In genomic region chr2:26238301-26238958, GRCh38 we compare ENCODE assay signal across 1 cellular context.
TF ChIP-seq lines count a peak whose summit lies in the region.

No MANE protein-coding gene starts in this region.

TF ChIP-seq in HepG2, 621 proteins besides CTCF, POLR2A, EP300 and RAD21 (continued from another document and continues in another):
- TF ChIP-seq ZNF609 (CRISPR knock-in tag; IDR thresholded peaks at IDR 0.05; ENCODE audit: borderline replicate concordance) (no peak), PITX1 (CRISPR knock-in tag; IDR thresholded peaks at IDR 0.05) (no peak), HNF4A (CRISPR knock-in tag; IDR thresholded peaks at IDR 0.05) (peak; percentile 45; the same call in 1 of the 2 replicates), ZBTB14 (CRISPR knock-in tag; IDR thresholded peaks at IDR 0.05) (no peak), REL (CRISPR knock-in tag; conservative IDR thresholded peaks at IDR 0.05) (no peak), HDAC1 (CRISPR knock-in tag; IDR thresholded peaks at IDR 0.05) (peak; percentile 65), SATB2 (CRISPR knock-in tag; IDR thresholded peaks at IDR 0.05) (no peak), CBFB (CRISPR knock-in tag; IDR thresholded peaks at IDR 0.05) (no peak), ZNF432 (CRISPR knock-in tag; IDR thresholded peaks at IDR 0.05; ENCODE audit: borderline replicate concordance) (no peak), DNMT1 (CRISPR knock-in tag; IDR thresholded peaks at IDR 0.05) (no peak), RBFOX2 (IDR thresholded peaks at IDR 0.05; ENCODE audit: low read depth, low read length) (no peak), GLI4 (CRISPR knock-in tag; IDR thresholded peaks at IDR 0.05; ENCODE audit: borderline replicate concordance) (no peak), ZBTB10 (CRISPR knock-in tag; IDR thresholded peaks at IDR 0.05; ENCODE audit: borderline replicate concordance) (no peak), HNRNPH1 (optimal IDR thresholded peaks at IDR 0.05; ENCODE audit: low read depth, low read length) (no peak), ZNF781 (CRISPR knock-in tag; IDR thresholded peaks at IDR 0.05; ENCODE audit: borderline replicate concordance, not compliant biosample characterization) (no peak), SMYD3 (CRISPR knock-in tag; IDR thresholded peaks at IDR 0.05) (no peak), NFIC (IDR thresholded peaks at IDR 0.05; ENCODE audit: low read length) (no peak), NFE2L2 (IDR thresholded peaks at IDR 0.05; ENCODE audit: low read length) (no peak), MAFF (IDR thresholded peaks at IDR 0.05; ENCODE audit: low read depth, low read length) (no peak), TBL1XR1 (IDR thresholded peaks at IDR 0.05; ENCODE audit: borderline replicate concordance, low read length, partially characterized antibody) (no peak), ZNF761 (CRISPR knock-in tag; conservative IDR thresholded peaks at IDR 0.05) (no peak), NFKBIZ (CRISPR knock-in tag; IDR thresholded peaks at IDR 0.05) (no peak), ZNF205 (CRISPR knock-in tag; IDR thresholded peaks at IDR 0.05) (no peak), RERE (CRISPR knock-in tag; IDR thresholded peaks at IDR 0.05; ENCODE audit: low read depth) (no peak), ZNF614 (CRISPR knock-in tag; IDR thresholded peaks at IDR 0.05; ENCODE audit: borderline replicate concordance) (peak; percentile 69; the same call in 1 of the 2 replicates), NAIF1 (CRISPR knock-in tag; IDR thresholded peaks at IDR 0.05; ENCODE audit: borderline replicate concordance) (no peak), ZNF101 (CRISPR knock-in tag; IDR thresholded peaks at IDR 0.05; ENCODE audit: borderline replicate concordance, low read depth) (no peak), ZNF768 (CRISPR knock-in tag; IDR thresholded peaks at IDR 0.05) (no peak), ZNF83 (CRISPR knock-in tag; IDR thresholded peaks at IDR 0.05; ENCODE audit: borderline replicate concordance) (no peak), ERF (CRISPR knock-in tag; IDR thresholded peaks at IDR 0.05) (0 out of 2 replicates have a peak, but pooled peaks have one; percentile 48), CBX2 (IDR thresholded peaks at IDR 0.05; ENCODE audit: low read depth, low read length) (no peak), CBX2 (CRISPR knock-in tag; IDR thresholded peaks at IDR 0.05; ENCODE audit: low read depth) (no peak), ZBTB39 (CRISPR knock-in tag; IDR thresholded peaks at IDR 0.05) (no peak), NR2C2 (CRISPR knock-in tag; IDR thresholded peaks at IDR 0.05; ENCODE audit: borderline replicate concordance) (peak; percentile 22; the same call in 1 of the 2 replicates), ZSCAN20 (CRISPR knock-in tag; IDR thresholded peaks at IDR 0.05; ENCODE audit: borderline replicate concordance) (no peak), HOXA9 (CRISPR knock-in tag; IDR thresholded peaks at IDR 0.05; ENCODE audit: borderline replicate concordance) (no peak), ZBTB20 (CRISPR knock-in tag; IDR thresholded peaks at IDR 0.05; ENCODE audit: borderline replicate concordance, low read depth) (no peak), NFYC (CRISPR knock-in tag; IDR thresholded peaks at IDR 0.05) (no peak), ZNF547 (CRISPR knock-in tag; IDR thresholded peaks at IDR 0.05) (no peak), RORA (CRISPR knock-in tag; IDR thresholded peaks at IDR 0.05) (no peak), ZKSCAN8 (CRISPR knock-in tag; IDR thresholded peaks at IDR 0.05; ENCODE audit: borderline replicate concordance) (0 out of 2 replicates have a peak, but pooled peaks have one; percentile 67)
- TF ChIP-seq, protein P1, sequence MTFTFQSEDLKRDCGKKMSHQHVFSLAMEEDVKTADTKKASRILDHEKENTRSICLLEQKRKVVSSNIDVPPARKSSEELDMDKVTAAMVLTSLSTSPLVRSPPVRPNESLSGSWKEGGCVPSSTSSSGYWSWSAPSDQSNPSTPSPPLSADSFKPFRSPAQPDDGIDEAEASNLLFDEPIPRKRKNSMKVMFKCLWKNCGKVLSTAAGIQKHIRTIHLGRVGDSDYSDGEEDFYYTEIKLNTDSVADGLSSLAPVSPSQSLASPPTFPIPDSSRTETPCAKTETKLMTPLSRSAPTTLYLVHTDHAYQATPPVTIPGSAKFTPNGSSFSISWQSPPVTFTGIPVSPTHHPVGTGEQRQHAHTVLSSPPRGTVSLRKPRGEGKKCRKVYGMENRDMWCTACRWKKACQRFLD (CRISPR knock-in tag; IDR thresholded peaks at IDR 0.05; ENCODE audit: borderline replicate concordance): no peak
- TF ChIP-seq, protein P2, sequence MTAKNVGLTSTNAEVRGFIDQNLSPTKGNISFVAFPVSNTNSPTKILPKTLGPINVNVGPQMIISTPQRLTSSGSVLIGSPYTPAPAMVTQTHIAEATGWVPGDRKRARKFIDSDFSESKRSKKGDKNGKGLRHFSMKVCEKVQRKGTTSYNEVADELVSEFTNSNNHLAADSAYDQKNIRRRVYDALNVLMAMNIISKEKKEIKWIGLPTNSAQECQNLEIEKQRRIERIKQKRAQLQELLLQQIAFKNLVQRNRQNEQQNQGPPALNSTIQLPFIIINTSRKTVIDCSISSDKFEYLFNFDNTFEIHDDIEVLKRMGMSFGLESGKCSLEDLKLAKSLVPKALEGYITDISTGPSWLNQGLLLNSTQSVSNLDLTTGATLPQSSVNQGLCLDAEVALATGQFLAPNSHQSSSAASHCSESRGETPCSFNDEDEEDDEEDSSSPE (CRISPR knock-in tag; IDR thresholded peaks at IDR 0.05): no peak
- TF ChIP-seq, protein P3, sequence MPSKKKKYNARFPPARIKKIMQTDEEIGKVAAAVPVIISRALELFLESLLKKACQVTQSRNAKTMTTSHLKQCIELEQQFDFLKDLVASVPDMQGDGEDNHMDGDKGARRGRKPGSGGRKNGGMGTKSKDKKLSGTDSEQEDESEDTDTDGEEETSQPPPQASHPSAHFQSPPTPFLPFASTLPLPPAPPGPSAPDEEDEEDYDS (CRISPR knock-in tag; IDR thresholded peaks at IDR 0.05): 0 out of 2 replicates have a peak, but pooled peaks have one; percentile 20
- TF ChIP-seq, protein P4, sequence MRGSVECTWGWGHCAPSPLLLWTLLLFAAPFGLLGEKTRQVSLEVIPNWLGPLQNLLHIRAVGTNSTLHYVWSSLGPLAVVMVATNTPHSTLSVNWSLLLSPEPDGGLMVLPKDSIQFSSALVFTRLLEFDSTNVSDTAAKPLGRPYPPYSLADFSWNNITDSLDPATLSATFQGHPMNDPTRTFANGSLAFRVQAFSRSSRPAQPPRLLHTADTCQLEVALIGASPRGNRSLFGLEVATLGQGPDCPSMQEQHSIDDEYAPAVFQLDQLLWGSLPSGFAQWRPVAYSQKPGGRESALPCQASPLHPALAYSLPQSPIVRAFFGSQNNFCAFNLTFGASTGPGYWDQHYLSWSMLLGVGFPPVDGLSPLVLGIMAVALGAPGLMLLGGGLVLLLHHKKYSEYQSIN (CRISPR knock-in tag; IDR thresholded peaks at IDR 0.05; ENCODE audit: borderline replicate concordance): no peak
